In the genomic region with DNA sequence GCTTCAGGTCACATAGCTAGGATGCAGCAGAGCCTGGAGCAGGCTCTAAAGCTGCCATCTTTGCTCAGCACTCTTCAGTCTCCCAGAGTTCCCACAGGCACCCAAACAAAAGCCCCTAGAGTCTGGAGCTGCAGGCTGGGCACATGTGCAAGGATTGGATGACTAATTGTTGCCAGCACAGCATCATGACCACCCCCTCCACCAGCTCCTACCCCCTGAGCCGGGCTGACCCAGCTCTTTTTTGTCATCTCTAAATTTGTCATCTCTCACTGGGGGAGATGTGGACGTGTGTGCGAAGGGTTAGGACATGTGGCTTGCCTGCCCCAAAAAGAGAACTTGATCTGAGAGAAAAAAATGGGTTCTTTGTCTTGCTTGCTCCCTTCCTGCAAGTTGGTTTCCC, we compare ENCODE assay signal across 9 cellular contexts. TPM values are rescaled to one million over a fixed set of nuclear protein-coding genes. Genes with fewer than 3 reads are reported as not detected.
DNase-seq lines count a peak whose midpoint lies in the region; TF ChIP-seq lines count a peak whose summit lies in the region.
"Had no signal": no experiment of that assay in that cellular context is flagged by ENCODE, and none has a peak within 500 bp of the region (broad histone marks: within the 10 kb centered on the region; RNA-seq: fewer than 3 reads in every experiment).

No MANE protein-coding gene starts in this region.

- WGBS in mesodermal cell (ENCODE audit: insufficient coverage in 2 of 2), 2 experiments: no CpG with 5 or more reads among the region's 3 CpGs
- WGBS in transverse colon (ENCODE audit: low coverage in 1 of 2), 2 donors: 59 to 76% methylated on average over 3 of the region's 3 CpGs

- TF ChIP-seq CTCF in astrocyte of the spinal cord (IDR thresholded peaks at IDR 0.05; ENCODE audit: low read depth, low read length): no peak
- no peak for TF ChIP-seq CTCF in transverse colon (IDR thresholded peaks at IDR 0.05)

- H3K36me3 ChIP-seq in mesodermal cell (ENCODE audit: control insufficient read depth, insufficient read depth, low read length) (no peaks in the 10 kb centered on the region), transverse colon (no peaks in the 10 kb centered on the region)

- no peak for TF ChIP-seq POLR2A in transverse colon (IDR thresholded peaks at IDR 0.05)

- peaks cover 15% of the 10 kb centered on the region for H3K27me3 ChIP-seq in transverse colon

- H3K9me3 ChIP-seq in mesodermal cell (ENCODE audit: control insufficient read depth, low read length): no peaks in the 10 kb centered on the region
- H3K9me3 ChIP-seq in transverse colon: no peaks in the 10 kb centered on the region

- no peak overlapping the region for H3K4me3 ChIP-seq in astrocyte of the spinal cord (ENCODE audit: low read depth, low read length)
- no peak overlapping the region for H3K4me3 ChIP-seq in mesodermal cell (ENCODE audit: extremely low read depth, insufficient read depth, low read length, poor library complexity, severe bottlenecking)
- H3K4me3 ChIP-seq in transverse colon: no peak overlapping the region

- in situ Hi-C loops in astrocyte of the spinal cord (cut with HindIII; ENCODE audit: low sequenced_read_pairs) (no loop called here), transverse colon (cut with MboI; ENCODE audit: low pct_ligation_motif_present in 1 of 4, low pct_unique_long_range_greater_than_20kb in 1 of 4, low sequenced_read_pairs in 3 of 4) (no loop called here)

- H3K27ac ChIP-seq in mesodermal cell (ENCODE audit: low read depth, low read length, severe bottlenecking) (peak overlapping the region; percentile 89), transverse colon (peak overlapping the region; percentile 85 to 94 (median 89))

- H3K4me1 ChIP-seq in mesodermal cell (ENCODE audit: control insufficient read depth, insufficient read depth, low read length, poor library complexity, severe bottlenecking) (peaks cover 35% of the 10 kb centered on the region), transverse colon (peaks cover 0 to 11% (median 4%) of the 10 kb centered on the region in 4 donors)

- intact Hi-C loops in transverse colon (cut with DNase I; ENCODE audit: low total_unique reads): no loop called here

- TF ChIP-seq EP300 in transverse colon (IDR thresholded peaks at IDR 0.05; ENCODE audit: low read depth): no peak

- DNase-seq in activated CD8-positive, alpha-beta memory T cell treated with anti-CD3 and anti-CD28 coated beads, Interleukin-2, amount 50 U/mL, for 48 hours: peak; percentile 65
- DNase-seq in activated CD8-positive, alpha-beta memory T cell treated with anti-CD3 and anti-CD28 coated beads for 24 hours: no peak
- DNase-seq in astrocyte of the spinal cord (ENCODE audit: low read depth, low spot score): peak; percentile 84
- no peak for DNase-seq in transverse colon
- no peak for DNase-seq in NCI-H1694 (lab: John Stamatoyannopoulos, UW)
- DNase-seq in COLO668 (lab: John Stamatoyannopoulos, UW; ENCODE audit: unreplicated experiment): no peak
- no peak for DNase-seq in mesenteric fat pad (ENCODE audit: low spot score)
- DNase-seq: CD4-positive, CD25-positive, alpha-beta regulatory T cell had no signal

RNA-seq across cellular contexts. Expression of gene MMP19, which starts 4.3 kb away (rescaled TPM):
- polyA plus RNA-seq in mesodermal cell (2013, experiment 1 of 2): 4.6 TPM
- polyA plus RNA-seq in mesodermal cell (2013, experiment 2 of 2): 4.5 TPM
- 10 to 100 TPM in 2 of 4 donors, 1 to 10 TPM in 2; 5.2 to 29.2 (median 14.8) TPM for total RNA-seq in transverse colon
- total RNA-seq in mesenteric fat pad: 774 TPM
- total RNA-seq: CD4-positive, CD25-positive, alpha-beta regulatory T cell had no signal
- polyA plus RNA-seq: CD4-positive, CD25-positive, alpha-beta regulatory T cell had no signal

RNA-seq across cellular contexts. Expression of gene DNAJC14, which starts 17.6 kb away (rescaled TPM):
- 27.5 TPM for polyA plus RNA-seq in mesodermal cell (2013, experiment 1 of 2)
- 22.8 TPM for polyA plus RNA-seq in mesodermal cell (2013, experiment 2 of 2)
- total RNA-seq in transverse colon: 10 to 100 TPM; 10.3 to 35.4 (median 24.1) TPM
- 28.1 TPM for total RNA-seq in mesenteric fat pad

RNA-seq across cellular contexts. Expression of gene ORMDL2, which starts 29.2 kb away (rescaled TPM):
- 39.3 TPM for polyA plus RNA-seq in mesodermal cell (2013, experiment 1 of 2)
- polyA plus RNA-seq in mesodermal cell (2013, experiment 2 of 2): 35.5 TPM
- 10 to 100 TPM in 2 of 4 donors, 1 to 10 TPM in 2; 3.7 to 40.3 (median 21.7) TPM for total RNA-seq in transverse colon
- 49.7 TPM for total RNA-seq in mesenteric fat pad

RNA-seq across cellular contexts. Expression of gene SARNP, which starts 29.5 kb away (rescaled TPM):
- polyA plus RNA-seq in mesodermal cell (2013, experiment 1 of 2): 150 TPM
- 161 TPM for polyA plus RNA-seq in mesodermal cell (2013, experiment 2 of 2)
- total RNA-seq in transverse colon: 10 to 100 TPM; 38.0 to 50.7 (median 45.0) TPM
- 39.0 TPM for total RNA-seq in mesenteric fat pad

Comparison
In these comparisons a context has a peak if more than half of its experiments do, and no peak if none do; other contexts are left out.
1. DNase-seq: peak in activated CD8-positive, alpha-beta memory T cell treated with anti-CD3 and anti-CD28 coated beads, Interleukin-2, amount 50 U/mL, for 48 hours (single experiment) and astrocyte of the spinal cord (single experiment); none in activated CD8-positive, alpha-beta memory T cell treated with anti-CD3 and anti-CD28 coated beads for 24 hours (single experiment), transverse colon (single experiment), NCI-H1694 (single experiment), COLO668 (single experiment) and mesenteric fat pad (single experiment).
2. RNA of gene MMP19, which starts 4.3 kb away (total RNA-seq): 774 TPM in mesenteric fat pad (single experiment); 5.2 to 29.2 TPM in transverse colon; every median in the first group is over 10 times any median in the second.